ENCODE assay signal across 27 cellular contexts in genomic region chr17:9204623-9205329, GRCh38.
DNase-seq lines count a peak whose midpoint lies in the region; ATAC-seq, FAIRE-seq and TF ChIP-seq lines count a peak whose summit lies in the region.
"Had no signal": no experiment of that assay in that cellular context is flagged by ENCODE, and none has a peak within 500 bp of the region (broad histone marks: within the 10 kb centered on the region; RNA-seq: fewer than 3 reads in every experiment).

No MANE protein-coding gene starts in this region.

- CTCF ChIA-PET in OCI-LY7 (lab: Charles Lee; ENCODE audit: unreplicated experiment), result no interaction called here

- H3K4me3 ChIP-seq in OCI-LY7 (ENCODE audit: low read depth, low read length, poor library complexity, severe bottlenecking) (no peak overlapping the region), osteoblast (ENCODE audit: insufficient read depth, low read length) (no peak overlapping the region)
- H3K4me3 ChIP-seq: A549, gastroesophageal sphincter, HAP-1, right atrium auricular region, tibial nerve had no signal

- intact Hi-C loops in OCI-LY7 (cut with micrococcal nuclease; ENCODE audit: unreplicated experiment), result no loop called here
- intact Hi-C loops in left cardiac atrium (cut with DNase I), result loop anchor here in 1 of 2 donors (10.0 kb wide), 1 partner anchor 320 kb away; no protein-coding TSS in a partner anchor

- H3K27ac ChIP-seq in OCI-LY7 (ENCODE audit: low read depth, low read length, poor library complexity, severe bottlenecking) (no peak overlapping the region), osteoblast (ENCODE audit: low read depth, low read length) (no peak overlapping the region)
- H3K27ac ChIP-seq: A549, C4-2B, right atrium auricular region, tibial nerve had no signal

- no peaks in the 10 kb centered on the region for H3K9me2 ChIP-seq in OCI-LY7 (ENCODE audit: insufficient read depth, low read length)

- no peaks in the 10 kb centered on the region for H3K79me2 ChIP-seq in OCI-LY7 (ENCODE audit: insufficient read depth, low read depth, low read length)
- H3K79me2 ChIP-seq in osteoblast (ENCODE audit: insufficient read depth, low read length), result no peaks in the 10 kb centered on the region

- peaks cover 10% of the 10 kb centered on the region for H3K4me1 ChIP-seq in OCI-LY7 (ENCODE audit: insufficient read depth, low read length, poor library complexity, severe bottlenecking)
- no peaks in the 10 kb centered on the region for H3K4me1 ChIP-seq in osteoblast (ENCODE audit: insufficient read depth, low read length)
- H3K4me1 ChIP-seq: A549, HAP-1 had no signal

- BruUV-seq in OCI-LY7 (replicated peaks; lab: Mats Ljungman, UMichigan), result no TSS peak

- POLR2A ChIA-PET in OCI-LY7 (lab: Charles Lee), result no interaction called here

- DNase-seq in Ammon's horn (ENCODE audit: low spot score), result peak; percentile 63
- no peak for DNase-seq in GM12892 (ENCODE audit: insufficient read length)
- DNase-seq in OCI-LY7 (ENCODE audit: low spot score), result peak; percentile 28
- DNase-seq in germinal center (ENCODE audit: low spot score), result peak; percentile 21
- no peak for DNase-seq in osteoblast (ENCODE audit: insufficient read length, low spot score, missing footprints)
- no peak for DNase-seq in left cardiac atrium
- no peak for DNase-seq in activated gamma-delta T cell treated with Interleukin-2 at 50 U/mL for 16 hours
- DNase-seq in putamen (ENCODE audit: low spot score), result no peak
- DNase-seq: activated CD8-positive, alpha-beta memory T cell treated with anti-CD3 and anti-CD28 coated beads, Interleukin-2, amount 50 U/mL, for 4 hours; activated naive CD8-positive, alpha-beta T cell treated with anti-CD3 and anti-CD28 coated beads, Interleukin-2, amount 10 ng/mL, durations not matched to agents 7 days and 5 days; effector memory CD4-positive, alpha-beta T cell; mammary epithelial cell; NCI-H1436 treated with DMSO at 0.1 percent for 48 hours; NCI-H2171; NCI-H526; occipital lobe; Right ventricle myocardium superior; stimulated activated CD4-positive, alpha-beta T cell treated with anti-CD3 and anti-CD28 coated beads, Interleukin-4, amount 100 ng/mL, for 24 hours; stimulated activated naive CD8-positive, alpha-beta T cell treated with anti-CD3 and anti-CD28 coated beads, Interleukin-15, amount 100 ng/mL, for 72 hours; T-cell had no signal

- TF ChIP-seq POLR2A in GM12892 (IDR thresholded peaks at IDR 0.05; ENCODE audit: low read depth, low read length), result no peak

- H3K4me2 ChIP-seq in OCI-LY7 (ENCODE audit: low read length), result peak overlapping the region; percentile 32; the same call in 1 of the 2 replicates
- no peak overlapping the region for H3K4me2 ChIP-seq in osteoblast (ENCODE audit: insufficient read depth, low read length)
- H3K4me2 ChIP-seq: A549 had no signal

- H3K9me3 ChIP-seq in OCI-LY7 (ENCODE audit: low read length) (no peaks in the 10 kb centered on the region), osteoblast (ENCODE audit: low read depth, low read length) (no peaks in the 10 kb centered on the region)
- H3K9me3 ChIP-seq: A549, gastroesophageal sphincter, HAP-1, right atrium auricular region, tibial nerve had no signal

- ATAC-seq in left cardiac atrium, result no peak
- ATAC-seq: stimulated activated naive CD8-positive, alpha-beta T cell treated with anti-CD3 and anti-CD28 coated beads, Interleukin-15, amount 100 ng/mL, for 72 hours; T-cell had no signal

- H4K20me1 ChIP-seq in OCI-LY7 (ENCODE audit: insufficient read depth, low read length) (no peaks in the 10 kb centered on the region), osteoblast (ENCODE audit: insufficient read depth, low read length) (no peaks in the 10 kb centered on the region)

- H2AFZ ChIP-seq in OCI-LY7 (ENCODE audit: low read length) (no peak overlapping the region; the same call in 1 of the 2 replicates), osteoblast (ENCODE audit: low read length) (no peak overlapping the region)

- no peak for TF ChIP-seq CTCF in OCI-LY7 (conservative IDR thresholded peaks at IDR 0.05; ENCODE audit: low read length)
- no peak for TF ChIP-seq CTCF in osteoblast (IDR thresholded peaks at IDR 0.05; ENCODE audit: extremely low read depth, low read depth, low read length)

- H3K27me3 ChIP-seq in osteoblast (ENCODE audit: insufficient read depth, low read length), result peaks cover 21% of the 10 kb centered on the region
- H3K27me3 ChIP-seq: gastroesophageal sphincter, right atrium auricular region, tibial nerve had no signal

- H3K36me3 ChIP-seq in OCI-LY7 (ENCODE audit: insufficient read depth, low read length), result no peaks in the 10 kb centered on the region
- H3K36me3 ChIP-seq in osteoblast (ENCODE audit: insufficient read depth, low read length), result no peaks in the 10 kb centered on the region
- H3K36me3 ChIP-seq: HAP-1, right atrium auricular region, tibial nerve had no signal

- FAIRE-seq in GM12892 (lab: Jason Lieb, UNC), result peak; percentile 48
- FAIRE-seq: A549, keratinocyte had no signal

Comparison
In these comparisons a context has a peak if more than half of its experiments do, and no peak if none do; other contexts are left out.
1. DNase-seq: peak in Ammon's horn (single experiment), OCI-LY7 (single experiment) and germinal center (single experiment); none in GM12892 (single experiment), osteoblast (single experiment), left cardiac atrium (single experiment), activated gamma-delta T cell treated with Interleukin-2 at 50 U/mL for 16 hours (single experiment) and putamen (single experiment).